ENCODE assay signal across 33 cellular contexts in the genomic region with DNA sequence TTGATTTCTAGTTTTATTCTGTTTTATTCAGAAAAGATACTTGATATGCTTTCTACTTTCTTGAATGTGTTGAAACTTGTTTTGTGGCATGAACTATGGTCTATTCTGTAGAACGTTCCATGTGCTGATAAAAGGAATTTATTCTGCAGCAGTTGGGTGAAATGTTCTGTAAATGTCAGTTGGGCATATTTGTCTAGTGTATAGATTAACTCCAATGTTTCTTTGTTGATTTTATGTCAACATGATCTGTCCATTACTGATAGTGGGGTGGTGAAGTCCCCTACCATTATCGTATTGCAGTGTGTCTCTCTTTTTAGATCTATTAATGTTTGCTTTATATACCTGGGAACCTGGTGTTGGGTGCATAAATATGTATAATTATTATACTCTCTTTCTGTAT.
"Had no signal": no experiment of that assay in that cellular context is flagged by ENCODE, and none has a peak within 500 bp of the region (broad histone marks: within the 10 kb centered on the region; RNA-seq: fewer than 3 reads in every experiment).

No MANE protein-coding gene starts in this region.

- FAIRE-seq: TTC549 had no signal

- H3K4me3 Mint-ChIP-seq: activated B cell treated with CpG ODN at 0.5 μM for 24 hours; activated CD4-positive, alpha-beta memory T cell treated with anti-CD3 and anti-CD28 coated beads, Interleukin-2, amount 10 ng/mL, durations not matched to agents 7 days and 5 days; activated CD4-positive, alpha-beta T cell treated with anti-CD3 and anti-CD28 coated beads, Interleukin-2, amount 10 ng/mL, durations not matched to agents 24 days and 14 days; activated CD8-positive, alpha-beta memory T cell treated with anti-CD3 and anti-CD28 coated beads, Interleukin-2, amount 10 ng/mL, durations not matched to agents 7 days and 5 days; activated CD8-positive, alpha-beta T cell treated with anti-CD3 and anti-CD28 coated beads, Interleukin-2, amount 10 ng/mL, durations not matched to agents 7 days and 5 days; activated naive CD4-positive, alpha-beta T cell treated with anti-CD3 and anti-CD28 coated beads, Interleukin-2, amount 10 ng/mL, durations not matched to agents 7 days and 5 days; activated naive CD4-positive, alpha-beta T cell treated with anti-CD3 and anti-CD28 coated beads, Interleukin-2, amount 50 U/mL, for 24 hours; activated naive CD8-positive, alpha-beta T cell; activated naive CD8-positive, alpha-beta T cell treated with anti-CD3 and anti-CD28 coated beads, Interleukin-2, amount 10 ng/mL, durations not matched to agents 7 days and 5 days; activated naive CD8-positive, alpha-beta T cell treated with anti-CD3 and anti-CD28 coated beads, Interleukin-2, amount 50 U/mL, for 24 hours; activated T-cell treated with anti-CD3 and anti-CD28 coated beads, Interleukin-2, amount 50 U/mL, for 24 hours; brain; T-helper 1 cell treated with Interleukin-12 subunit alpha and Interleukin-12 subunit beta and Interleukin-4 antibody, amounts not matched to agents 30 μg/mL and 1 μg/mL, for 36 hours; T-helper 2 cell treated with Interferon-gamma antibody and Interleukin-4, amounts not matched to agents 5 μg/mL and 100 μg/mL, for 36 hours had no signal

- H3K4me1 Mint-ChIP-seq: activated naive CD8-positive, alpha-beta T cell treated with anti-CD3 and anti-CD28 coated beads, Interleukin-2, amount 10 ng/mL, durations not matched to agents 7 days and 5 days; brain had no signal

- DNase-seq: activated B cell treated with CpG ODN at 0.5 μM for 24 hours; activated CD4-positive, alpha-beta memory T cell treated with anti-CD3 and anti-CD28 coated beads, Interleukin-2, amount 10 ng/mL, durations not matched to agents 7 days and 5 days; activated CD4-positive, alpha-beta T cell treated with anti-CD3 and anti-CD28 coated beads for 4 hours; activated CD4-positive, alpha-beta T cell treated with anti-CD3 and anti-CD28 coated beads, Interleukin-2, amount 10 ng/mL, durations not matched to agents 24 days and 14 days; activated CD4-positive, alpha-beta T cell treated with anti-CD3 and anti-CD28 coated beads, Interleukin-2, amount 50 U/mL, for 48 hours; activated CD4-positive, CD25-positive, alpha-beta regulatory T cell treated with anti-CD3 and anti-CD28 coated beads, Interleukin-2, amount 50 U/mL, for 72 hours; activated CD8-positive, alpha-beta memory T cell treated with anti-CD3 and anti-CD28 coated beads for 24 hours; activated CD8-positive, alpha-beta memory T cell treated with anti-CD3 and anti-CD28 coated beads, Interleukin-2, amount 10 ng/mL, durations not matched to agents 7 days and 5 days; activated CD8-positive, alpha-beta memory T cell treated with anti-CD3 and anti-CD28 coated beads, Interleukin-2, amount 50 U/mL, for 48 hours; activated CD8-positive, alpha-beta T cell treated with anti-CD3 and anti-CD28 coated beads, Interleukin-2, amount 10 ng/mL, durations not matched to agents 7 days and 5 days; activated effector memory CD4-positive, alpha-beta T cell treated with Interleukin-2 at 50 U/mL for 16 hours; activated gamma-delta T cell; activated naive CD4-positive, alpha-beta T cell treated with anti-CD3 and anti-CD28 coated beads, Interleukin-2, amount 10 ng/mL, durations not matched to agents 7 days and 5 days; activated naive CD4-positive, alpha-beta T cell treated with Interleukin-2 at 50 U/mL for 16 hours; activated naive CD8-positive, alpha-beta T cell treated with anti-CD3 and anti-CD28 coated beads, Interleukin-2, amount 10 ng/mL, durations not matched to agents 7 days and 5 days; activated naive CD8-positive, alpha-beta T cell treated with anti-CD3 and anti-CD28 coated beads, Interleukin-2, amount 50 U/mL, for 24 hours; activated T-cell treated with anti-CD3 and anti-CD28 coated beads, Interleukin-2, amount 50 U/mL, for 24 hours; activated T-cell treated with anti-CD3 and anti-CD28 coated beads, Interleukin-2, amount 50 U/mL, for 48 hours; amygdala; anterior cingulate cortex; central memory CD4-positive, alpha-beta T cell; T-helper 1 cell; T-helper 2 cell; T-helper 9 cell had no signal

- H3K27ac Mint-ChIP-seq: activated B cell treated with CpG ODN at 0.5 μM for 24 hours; activated CD4-positive, alpha-beta memory T cell treated with anti-CD3 and anti-CD28 coated beads, Interleukin-2, amount 10 ng/mL, durations not matched to agents 7 days and 5 days; activated CD4-positive, alpha-beta T cell treated with anti-CD3 and anti-CD28 coated beads, Interleukin-2, amount 10 ng/mL, durations not matched to agents 24 days and 14 days; activated CD8-positive, alpha-beta memory T cell treated with anti-CD3 and anti-CD28 coated beads, Interleukin-2, amount 10 ng/mL, durations not matched to agents 7 days and 5 days; activated CD8-positive, alpha-beta T cell treated with anti-CD3 and anti-CD28 coated beads, Interleukin-2, amount 10 ng/mL, durations not matched to agents 7 days and 5 days; activated naive CD4-positive, alpha-beta T cell treated with anti-CD3 and anti-CD28 coated beads, Interleukin-2, amount 10 ng/mL, durations not matched to agents 7 days and 5 days; activated naive CD4-positive, alpha-beta T cell treated with anti-CD3 and anti-CD28 coated beads, Interleukin-2, amount 50 U/mL, for 24 hours; activated naive CD8-positive, alpha-beta T cell; activated naive CD8-positive, alpha-beta T cell treated with anti-CD3 and anti-CD28 coated beads, Interleukin-2, amount 10 ng/mL, durations not matched to agents 7 days and 5 days; activated naive CD8-positive, alpha-beta T cell treated with anti-CD3 and anti-CD28 coated beads, Interleukin-2, amount 50 U/mL, for 24 hours; activated T-cell treated with anti-CD3 and anti-CD28 coated beads, Interleukin-2, amount 50 U/mL, for 24 hours; activated T-helper 2 cell treated with anti-CD3 and anti-CD28 coated beads, Interferon-gamma antibody, Interleukin-2, Interleukin-4, amounts not matched to agents 10 μg/mL and 5 μg/mL and 100 μg/mL, durations not matched to agents 14 hours and 24 hours and 36 hours; brain; T-helper 1 cell treated with Interleukin-12 subunit alpha and Interleukin-12 subunit beta and Interleukin-4 antibody, amounts not matched to agents 30 μg/mL and 1 μg/mL, for 36 hours; T-helper 2 cell treated with Interferon-gamma antibody and Interleukin-4, amounts not matched to agents 5 μg/mL and 100 μg/mL, for 36 hours had no signal

- H3K27me3 ChIP-seq: ascending aorta had no signal

- H3K27me3 Mint-ChIP-seq: activated B cell treated with CpG ODN at 0.5 μM for 24 hours; activated CD4-positive, alpha-beta memory T cell treated with anti-CD3 and anti-CD28 coated beads, Interleukin-2, amount 10 ng/mL, durations not matched to agents 7 days and 5 days; activated CD4-positive, alpha-beta T cell treated with anti-CD3 and anti-CD28 coated beads, Interleukin-2, amount 10 ng/mL, durations not matched to agents 24 days and 14 days; activated CD8-positive, alpha-beta memory T cell treated with anti-CD3 and anti-CD28 coated beads, Interleukin-2, amount 10 ng/mL, durations not matched to agents 7 days and 5 days; activated naive CD4-positive, alpha-beta T cell treated with anti-CD3 and anti-CD28 coated beads, Interleukin-2, amount 10 ng/mL, durations not matched to agents 7 days and 5 days; activated naive CD4-positive, alpha-beta T cell treated with anti-CD3 and anti-CD28 coated beads, Interleukin-2, amount 50 U/mL, for 24 hours; activated naive CD8-positive, alpha-beta T cell; activated naive CD8-positive, alpha-beta T cell treated with anti-CD3 and anti-CD28 coated beads, Interleukin-2, amount 10 ng/mL, durations not matched to agents 7 days and 5 days; activated naive CD8-positive, alpha-beta T cell treated with anti-CD3 and anti-CD28 coated beads, Interleukin-2, amount 50 U/mL, for 24 hours; activated T-cell treated with anti-CD3 and anti-CD28 coated beads, Interleukin-2, amount 50 U/mL, for 24 hours; brain had no signal

- H3K27ac ChIP-seq: ascending aorta, VCaP had no signal

- ATAC-seq: activated CD8-positive, alpha-beta memory T cell treated with anti-CD3 and anti-CD28 coated beads, Interleukin-2, amount 10 ng/mL, durations not matched to agents 7 days and 5 days; activated CD8-positive, alpha-beta T cell treated with anti-CD3 and anti-CD28 coated beads, Interleukin-2, amount 10 ng/mL, durations not matched to agents 7 days and 5 days; activated naive CD8-positive, alpha-beta T cell treated with anti-CD3 and anti-CD28 coated beads, Interleukin-2, amount 50 U/mL, for 24 hours had no signal

- H3K4me3 ChIP-seq: ascending aorta had no signal

- H3K4me1 ChIP-seq: ascending aorta had no signal
